In the genomic region with DNA sequence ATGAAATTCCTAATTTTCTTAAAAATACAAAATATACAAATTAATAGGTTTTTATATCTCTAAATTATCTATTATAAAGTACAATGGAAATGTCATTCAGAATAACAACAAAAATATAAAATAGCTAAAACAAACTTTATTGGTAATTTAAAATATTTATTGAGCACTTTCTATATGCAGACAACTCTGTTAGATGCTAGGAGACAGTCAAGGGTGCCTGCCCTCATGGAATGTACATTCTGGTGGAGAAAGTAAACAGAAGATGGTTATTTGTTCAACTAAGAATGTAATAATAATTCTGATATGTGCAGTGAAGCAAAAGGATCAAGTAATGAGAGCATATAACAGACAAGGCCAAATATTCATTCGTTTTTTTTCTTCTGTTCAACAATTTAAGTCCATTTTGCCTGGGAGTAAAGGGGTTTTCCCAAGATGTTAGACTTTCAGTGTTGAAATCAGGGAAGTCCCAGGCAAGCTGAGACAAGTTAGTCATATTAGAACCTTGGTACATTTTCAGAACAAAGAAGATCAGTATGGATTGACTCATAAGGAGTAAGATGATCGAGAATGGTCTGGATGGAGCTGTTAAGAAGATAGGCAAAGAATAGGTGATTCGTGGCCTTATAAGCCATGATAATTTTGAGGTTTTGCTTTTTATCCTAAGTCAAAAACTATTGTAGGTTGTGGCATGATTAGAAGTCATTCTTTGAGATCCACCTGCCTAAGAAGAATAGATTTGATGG, we compare ENCODE assay signal across 9 cellular contexts.
DNase-seq lines count a peak whose midpoint lies in the region; ATAC-seq, FAIRE-seq and TF ChIP-seq lines count a peak whose summit lies in the region.
"Had no signal": no experiment of that assay in that cellular context is flagged by ENCODE, and none has a peak within 500 bp of the region (broad histone marks: within the 10 kb centered on the region; RNA-seq: fewer than 3 reads in every experiment).

No MANE protein-coding gene starts in this region.

- no peaks in the 10 kb centered on the region for H3K9me3 ChIP-seq in upper lobe of right lung

- H3K4me3 ChIP-seq in KMS-11 (IDR thresholded peaks at IDR 0.05; ENCODE audit: insufficient read depth, low read depth, low read length) (no peak overlapping the region), upper lobe of right lung (no peak overlapping the region)

- H4K20me1 ChIP-seq in KMS-11 (ENCODE audit: insufficient read depth), result no peaks in the 10 kb centered on the region

- no peak overlapping the region for H3K4me3 Mint-ChIP-seq in activated CD4-positive, alpha-beta T cell treated with anti-CD3 and anti-CD28 coated beads for 36 hours
- H3K4me3 Mint-ChIP-seq: B cell had no signal

- H3K27ac ChIP-seq in KMS-11 (no peak overlapping the region), upper lobe of right lung (no peak overlapping the region)

- peaks cover 8% of the 10 kb centered on the region for H3K36me3 Mint-ChIP-seq in activated CD4-positive, alpha-beta T cell treated with anti-CD3 and anti-CD28 coated beads for 36 hours (ENCODE audit: low read depth)

- H3K4me1 Mint-ChIP-seq in activated CD4-positive, alpha-beta T cell treated with anti-CD3 and anti-CD28 coated beads for 36 hours, result peaks cover 10% of the 10 kb centered on the region

- DNase-seq in activated CD4-positive, alpha-beta T cell treated with anti-CD3 and anti-CD28 coated beads for 36 hours, result no peak
- no peak for DNase-seq in activated CD4-positive, alpha-beta T cell treated with anti-CD3 and anti-CD28 coated beads, Interleukin-2, amount 50 U/mL, for 4 hours
- DNase-seq in H54 (ENCODE audit: insufficient read length, low spot score), result no peak
- DNase-seq in non-pigmented ciliary epithelial cell (ENCODE audit: low read depth), result peak; percentile 76
- no peak for DNase-seq in upper lobe of right lung
- no peak for DNase-seq in activated CD4-positive, CD25-positive, alpha-beta regulatory T cell treated with anti-CD3 and anti-CD28 coated beads, Interleukin-2, amount 50 U/mL, for 72 hours
- no peak for DNase-seq in NCI-H2196 treated with DMSO at 0.1 percent for 48 hours (lab: John Stamatoyannopoulos, UW; ENCODE audit: unreplicated experiment)

- intact Hi-C loops in activated CD4-positive, alpha-beta T cell treated with anti-CD3 and anti-CD28 coated beads for 36 hours (cut with DNase I, micrococcal nuclease), result no loop called here
- intact Hi-C loops in upper lobe of right lung (cut with DNase I), result no loop called here

- POLR2A ChIA-PET in activated CD4-positive, alpha-beta T cell treated with anti-CD3 and anti-CD28 coated beads for 36 hours (lab: Charles Lee), result interaction anchor here (0.6 kb wide), 1 partner anchor 150 kb away, joined by 3 read pairs; a partner anchor contains a TSS

- ATAC-seq in activated CD4-positive, alpha-beta T cell treated with anti-CD3 and anti-CD28 coated beads for 36 hours, result peak; percentile 98
- no peak for ATAC-seq in upper lobe of right lung

- H3K36me3 ChIP-seq in KMS-11 (ENCODE audit: insufficient read depth), result no peaks in the 10 kb centered on the region
- H3K36me3 ChIP-seq in upper lobe of right lung, result no peaks in the 10 kb centered on the region

- no peak overlapping the region for H3K9ac ChIP-seq in KMS-11

- peaks cover 4% of the 10 kb centered on the region for H3K9me3 Mint-ChIP-seq in activated CD4-positive, alpha-beta T cell treated with anti-CD3 and anti-CD28 coated beads for 36 hours (ENCODE audit: low read depth)

- H2AFZ ChIP-seq in KMS-11 (ENCODE audit: low read depth), result no peak overlapping the region

- CTCF ChIA-PET in activated CD4-positive, alpha-beta T cell treated with anti-CD3 and anti-CD28 coated beads for 36 hours (lab: Charles Lee), result interaction anchor here (1.3 kb wide), 1 partner anchor 20 kb away, joined by 3 read pairs; no protein-coding TSS in a partner anchor

- TF ChIP-seq POLR2A in H54 (IDR thresholded peaks at IDR 0.05; ENCODE audit: low read depth, low read length), result no peak

- H3K27me3 ChIP-seq in KMS-11 (ENCODE audit: insufficient read depth, low read depth) (no peaks in the 10 kb centered on the region), upper lobe of right lung (no peaks in the 10 kb centered on the region)

- TF ChIP-seq CTCF in KMS-11 (conservative IDR thresholded peaks at IDR 0.05; ENCODE audit: low read depth, low read length) (no peak), upper lobe of right lung (IDR thresholded peaks at IDR 0.05) (no peak)

- no peaks in the 10 kb centered on the region for H3K27me3 Mint-ChIP-seq in activated CD4-positive, alpha-beta T cell treated with anti-CD3 and anti-CD28 coated beads for 36 hours
- H3K27me3 Mint-ChIP-seq: B cell had no signal

- peaks cover 17% of the 10 kb centered on the region for H3K4me1 ChIP-seq in KMS-11 (ENCODE audit: low read depth, poor library complexity, severe bottlenecking)
- no peaks in the 10 kb centered on the region for H3K4me1 ChIP-seq in upper lobe of right lung

- FAIRE-seq in H54 (lab: Jason Lieb, UNC), result peak; percentile 69

- no peak overlapping the region for H3K27ac Mint-ChIP-seq in activated CD4-positive, alpha-beta T cell treated with anti-CD3 and anti-CD28 coated beads for 36 hours
- H3K27ac Mint-ChIP-seq: B cell had no signal

- H3K79me2 ChIP-seq in KMS-11 (ENCODE audit: insufficient read depth, low read depth), result no peaks in the 10 kb centered on the region

- H3K4me2 ChIP-seq in KMS-11, result peak overlapping the region; percentile 14
